ENCODE assay signal across 10 cellular contexts in the genomic region with DNA sequence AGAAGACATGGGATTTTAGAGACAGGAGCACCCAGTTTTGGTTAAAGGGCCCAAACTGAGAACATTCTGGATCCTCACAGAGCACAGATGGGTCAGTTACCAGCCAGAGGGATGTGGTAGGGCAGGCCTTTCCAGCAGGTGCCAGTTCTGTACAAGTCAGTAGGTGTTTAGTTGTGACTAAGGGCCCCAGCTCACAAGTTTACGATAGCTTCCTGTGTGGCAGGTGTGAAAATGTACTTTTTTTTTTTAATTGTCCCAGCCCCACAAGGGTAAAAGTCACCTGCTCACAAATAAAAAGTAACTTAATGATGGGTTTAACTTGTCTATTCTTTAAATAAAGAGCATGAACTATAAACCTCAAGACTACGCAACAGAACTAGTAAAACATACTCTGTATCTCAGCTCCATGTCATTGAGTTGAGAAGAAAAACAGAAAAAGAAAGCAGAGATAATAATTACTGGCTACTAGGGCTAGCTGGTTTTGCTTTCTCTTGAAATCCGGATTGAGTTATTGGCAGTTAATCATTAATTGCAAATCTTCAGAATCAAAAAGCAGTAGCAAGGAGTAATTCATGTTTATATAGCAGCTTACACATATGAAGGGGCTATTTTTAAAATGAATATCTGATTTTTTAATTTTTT. TPM values are rescaled to one million over a fixed set of nuclear protein-coding genes. Genes with fewer than 3 reads are reported as not detected.
DNase-seq lines count a peak whose midpoint lies in the region; ATAC-seq and TF ChIP-seq lines count a peak whose summit lies in the region.
"Had no signal": no experiment of that assay in that cellular context is flagged by ENCODE, and none has a peak within 500 bp of the region (broad histone marks: within the 10 kb centered on the region; RNA-seq: fewer than 3 reads in every experiment).

No MANE protein-coding gene starts in this region.

- TF ChIP-seq RAD21 in SK-N-SH (IDR thresholded peaks at IDR 0.05; ENCODE audit: low read length): no peak

- peak overlapping the region; percentile 13 for H3K4me3 Mint-ChIP-seq in activated CD8-positive, alpha-beta memory T cell treated with anti-CD3 and anti-CD28 coated beads, Interleukin-2, amount 10 ng/mL, durations not matched to agents 7 days and 5 days
- peak overlapping the region; percentile 25 for H3K4me3 Mint-ChIP-seq in T-helper 17 cell

- DNase-seq in activated CD8-positive, alpha-beta memory T cell treated with anti-CD3 and anti-CD28 coated beads, Interleukin-2, amount 10 ng/mL, durations not matched to agents 7 days and 5 days: peak; percentile 70
- DNase-seq in activated CD8-positive, alpha-beta memory T cell treated with anti-CD3 and anti-CD28 coated beads, Interleukin-2, amount 50 U/mL, for 4 hours: no peak
- no peak for DNase-seq in T-helper 17 cell
- DNase-seq in stimulated activated CD8-positive, alpha-beta memory T cell treated with anti-CD3 and anti-CD28 coated beads, Interleukin-4, amount 100 ng/mL, for 48 hours: peak; percentile 41
- DNase-seq in A673 (ENCODE audit: low spot score): no peak
- DNase-seq in SK-N-SH: no peak
- DNase-seq in DMS 273 (lab: John Stamatoyannopoulos, UW; ENCODE audit: unreplicated experiment): no peak
- DNase-seq: H9, NCI-H2227 treated with DMSO at 0.1 percent for 48 hours had no signal

- peaks cover 48% of the 10 kb centered on the region for H3K4me1 Mint-ChIP-seq in activated CD8-positive, alpha-beta memory T cell treated with anti-CD3 and anti-CD28 coated beads, Interleukin-2, amount 10 ng/mL, durations not matched to agents 7 days and 5 days
- H3K4me1 Mint-ChIP-seq in T-helper 17 cell: peaks cover 12% of the 10 kb centered on the region

- POLR2A ChIA-PET in A673 (lab: Charles Lee; ENCODE audit: low non-redundant PET) (no interaction called here), SK-N-SH (lab: Yijun Ruan, JAX) (no interaction called here)

- no peak overlapping the region for H3K4me2 ChIP-seq in SK-N-SH

- no peaks in the 10 kb centered on the region for H3K9me2 ChIP-seq in SK-N-SH

- H3K9me3 ChIP-seq in T-helper 17 cell (ENCODE audit: control insufficient read depth, low read length, poor library complexity, severe bottlenecking) (no peaks in the 10 kb centered on the region), A673 (ENCODE audit: low read depth, low read length, poor library complexity, severe bottlenecking) (no peaks in the 10 kb centered on the region), SK-N-SH (no peaks in the 10 kb centered on the region)

- intact Hi-C loops in A673 (cut with micrococcal nuclease; ENCODE audit: unreplicated experiment): no loop called here

- peaks cover 5% of the 10 kb centered on the region for H3F3A ChIP-seq in SK-N-SH (replicated peaks; ENCODE audit: insufficient read depth)

- no peak for TF ChIP-seq CTCF in A673 (conservative IDR thresholded peaks at IDR 0.05; ENCODE audit: low read depth, low read length)
- TF ChIP-seq CTCF in SK-N-SH (IDR thresholded peaks at IDR 0.05): no peak

- H4K20me1 ChIP-seq in SK-N-SH (ENCODE audit: insufficient read depth): no peaks in the 10 kb centered on the region

- no peaks in the 10 kb centered on the region for H3K27me3 Mint-ChIP-seq in activated CD8-positive, alpha-beta memory T cell treated with anti-CD3 and anti-CD28 coated beads, Interleukin-2, amount 10 ng/mL, durations not matched to agents 7 days and 5 days
- no peaks in the 10 kb centered on the region for H3K27me3 Mint-ChIP-seq in T-helper 17 cell

- 95% methylated on average over 3 of the region's 3 CpGs for WGBS in SK-N-SH (ENCODE audit: low lambda C conversion rate)

- peak; percentile 93 for ATAC-seq in activated CD8-positive, alpha-beta memory T cell treated with anti-CD3 and anti-CD28 coated beads, Interleukin-2, amount 10 ng/mL, durations not matched to agents 7 days and 5 days
- peak; percentile 80 for ATAC-seq in HG02763 (IDR thresholded peaks at IDR 0.05; ENCODE audit: unreplicated experiment)
- ATAC-seq in T-helper 17 cell: peak; percentile 73

- H3K27ac Mint-ChIP-seq in activated CD8-positive, alpha-beta memory T cell treated with anti-CD3 and anti-CD28 coated beads, Interleukin-2, amount 10 ng/mL, durations not matched to agents 7 days and 5 days: peak overlapping the region; percentile 86
- peak overlapping the region; percentile 79 for H3K27ac Mint-ChIP-seq in T-helper 17 cell

- H3K27ac ChIP-seq in A673 (ENCODE audit: low read depth, low read length, poor library complexity, severe bottlenecking) (no peak overlapping the region), SK-N-SH (ENCODE audit: low read depth in 2 of 2, low read length in 1 of 2) (no peak overlapping the region)

- no peak for TF ChIP-seq EP300 in SK-N-SH (IDR thresholded peaks at IDR 0.05; ENCODE audit: borderline replicate concordance in 1 of 2, low read depth in 1 of 2, low read length in 1 of 2)

- H2AFZ ChIP-seq in SK-N-SH (ENCODE audit: low read depth): no peak overlapping the region

- BruUV-seq in A673 (replicated peaks; lab: Mats Ljungman, UMichigan): no TSS peak

- CTCF ChIA-PET in activated CD8-positive, alpha-beta memory T cell treated with anti-CD3 and anti-CD28 coated beads, Interleukin-2, amount 10 ng/mL, durations not matched to agents 7 days and 5 days (lab: Charles Lee): interaction anchor here (1.3 to 2.0 kb wide), 3 partner anchors 9 to 76 kb away, joined by 4 to 10 read pairs (median 5); partner anchors contain the start of gene NFE2L3
- CTCF ChIA-PET in A673 (lab: Charles Lee): no interaction called here
- CTCF ChIA-PET in SK-N-SH (lab: Yijun Ruan, JAX): interaction anchor here (0.6 to 2.6 kb wide), 6 partner anchors 10 to 984 kb away, joined by 3 to 10 read pairs (median 4); no protein-coding TSS in a partner anchor

- peaks cover 39% of the 10 kb centered on the region for H3K36me3 Mint-ChIP-seq in activated CD8-positive, alpha-beta memory T cell treated with anti-CD3 and anti-CD28 coated beads, Interleukin-2, amount 10 ng/mL, durations not matched to agents 7 days and 5 days
- H3K36me3 Mint-ChIP-seq in T-helper 17 cell (ENCODE audit: low read depth): no peaks in the 10 kb centered on the region

- no peaks in the 10 kb centered on the region for H3K9me3 Mint-ChIP-seq in activated CD8-positive, alpha-beta memory T cell treated with anti-CD3 and anti-CD28 coated beads, Interleukin-2, amount 10 ng/mL, durations not matched to agents 7 days and 5 days (ENCODE audit: low read depth)

- no peaks in the 10 kb centered on the region for H3K4me1 ChIP-seq in A673 (ENCODE audit: insufficient read depth, low read length, poor library complexity, severe bottlenecking)
- H3K4me1 ChIP-seq in SK-N-SH (ENCODE audit: control insufficient read depth in 1 of 2, insufficient read depth in 2 of 2, low read depth in 1 of 2, low read length in 1 of 2): 0 out of 4 replicates have a peak, but pooled peaks cover 0 to 3% of the 10 kb centered on the region in 2 experiments

- peaks cover 33% of the 10 kb centered on the region for H3K79me2 ChIP-seq in SK-N-SH (ENCODE audit: insufficient read depth)

- no peaks in the 10 kb centered on the region for H3K36me3 ChIP-seq in A673 (ENCODE audit: insufficient read depth, low read length, poor library complexity, severe bottlenecking)
- H3K36me3 ChIP-seq in SK-N-SH (replicated peaks in 1 of 2; ENCODE audit: control insufficient read depth in 1 of 2, insufficient read depth in 2 of 2, low read length in 1 of 2): peaks cover 0 to 6% of the 10 kb centered on the region in 2 experiments

- no peak overlapping the region for H3K9ac ChIP-seq in SK-N-SH

- no peaks in the 10 kb centered on the region for H3K27me3 ChIP-seq in A673 (replicated peaks; ENCODE audit: insufficient read depth, low read depth, low read length, poor library complexity)
- H3K27me3 ChIP-seq in SK-N-SH (ENCODE audit: insufficient read depth): no peaks in the 10 kb centered on the region

- H3K4me3 ChIP-seq in A673 (ENCODE audit: low read depth, low read length, poor library complexity, severe bottlenecking): no peak overlapping the region
- no peak overlapping the region for H3K4me3 ChIP-seq in SK-N-SH (ENCODE audit: low read depth in 2 of 2, low read length in 1 of 2)

TF ChIP-seq in SK-N-SH, 30 proteins besides CTCF, POLR2A, EP300 and RAD21 (continues in another document):
- TF ChIP-seq, protein P1, sequence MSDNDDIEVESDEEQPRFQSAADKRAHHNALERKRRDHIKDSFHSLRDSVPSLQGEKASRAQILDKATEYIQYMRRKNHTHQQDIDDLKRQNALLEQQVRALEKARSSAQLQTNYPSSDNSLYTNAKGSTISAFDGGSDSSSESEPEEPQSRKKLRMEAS (IDR thresholded peaks at IDR 0.05; ENCODE audit: low read depth): no peak
- no peak for TF ChIP-seq FOSL2 (IDR thresholded peaks at IDR 0.05; ENCODE audit: borderline replicate concordance, low read depth)
- TF ChIP-seq, protein P2, sequence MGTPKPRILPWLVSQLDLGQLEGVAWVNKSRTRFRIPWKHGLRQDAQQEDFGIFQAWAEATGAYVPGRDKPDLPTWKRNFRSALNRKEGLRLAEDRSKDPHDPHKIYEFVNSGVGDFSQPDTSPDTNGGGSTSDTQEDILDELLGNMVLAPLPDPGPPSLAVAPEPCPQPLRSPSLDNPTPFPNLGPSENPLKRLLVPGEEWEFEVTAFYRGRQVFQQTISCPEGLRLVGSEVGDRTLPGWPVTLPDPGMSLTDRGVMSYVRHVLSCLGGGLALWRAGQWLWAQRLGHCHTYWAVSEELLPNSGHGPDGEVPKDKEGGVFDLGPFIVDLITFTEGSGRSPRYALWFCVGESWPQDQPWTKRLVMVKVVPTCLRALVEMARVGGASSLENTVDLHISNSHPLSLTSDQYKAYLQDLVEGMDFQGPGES (IDR thresholded peaks at IDR 0.05; ENCODE audit: low read depth, low read length): no peak

RNA-seq across cellular contexts. Expression of gene NFE2L3, which starts 15.4 kb away (rescaled TPM):
- 10 to 100 TPM; 20.1 to 44.4 TPM for total RNA-seq in activated CD8-positive, alpha-beta memory T cell treated with anti-CD3 and anti-CD28 coated beads, Interleukin-2, amount 10 ng/mL, durations not matched to agents 7 days and 5 days
- total RNA-seq in T-helper 17 cell (1 to 10 TPM; 3.9 to 4.3 TPM), A673 (2021) (8.5 and 8.6 TPM in 2 replicates)
- polyA plus RNA-seq in SK-N-SH (2012; rRNA removed): 36.1 and 50.8 TPM in 2 replicates
- 50.3 and 55.0 TPM in 2 replicates for polyA plus RNA-seq in SK-N-SH (2012; cell fraction: cytosol; rRNA removed)
- polyA plus RNA-seq in SK-N-SH (2012; cell fraction: nucleus; rRNA removed): 20.3 and 41.3 TPM in 2 replicates

RNA-seq across cellular contexts. Expression of gene HNRNPA2B1, which starts 33.1 kb away (rescaled TPM):
- 100 to 1,000 TPM; 768 to 857 TPM for total RNA-seq in activated CD8-positive, alpha-beta memory T cell treated with anti-CD3 and anti-CD28 coated beads, Interleukin-2, amount 10 ng/mL, durations not matched to agents 7 days and 5 days
- total RNA-seq in T-helper 17 cell (100 to 1,000 TPM; 392 to 399 TPM), A673 (2021) (1,150 and 1,229 TPM in 2 replicates)
- 459 and 483 TPM in 2 replicates for polyA plus RNA-seq in SK-N-SH (2012; rRNA removed)
- 594 and 844 TPM in 2 replicates for polyA plus RNA-seq in SK-N-SH (2012; cell fraction: cytosol; rRNA removed)
- polyA plus RNA-seq in SK-N-SH (2012; cell fraction: nucleus; rRNA removed): 318 and 483 TPM in 2 replicates

RNA-seq across cellular contexts. Expression of gene CBX3, which starts 34.1 kb away (rescaled TPM):
- 100 to 1,000 TPM; 235 to 279 TPM for total RNA-seq in activated CD8-positive, alpha-beta memory T cell treated with anti-CD3 and anti-CD28 coated beads, Interleukin-2, amount 10 ng/mL, durations not matched to agents 7 days and 5 days
- total RNA-seq in T-helper 17 cell (100 to 1,000 TPM in 1 of 2 donors, 10 to 100 TPM in 1; 98.3 to 102 TPM), A673 (2021) (228 TPM in 2 replicates)
- 97.0 and 119 TPM in 2 replicates for polyA plus RNA-seq in SK-N-SH (2012; rRNA removed)
- polyA plus RNA-seq in SK-N-SH (2012; cell fraction: cytosol; rRNA removed): 154 and 237 TPM in 2 replicates
- 109 and 121 TPM in 2 replicates for polyA plus RNA-seq in SK-N-SH (2012; cell fraction: nucleus; rRNA removed)

Comparison
In these comparisons a context has a peak if more than half of its experiments do, and no peak if none do; other contexts are left out.
1. DNase-seq: peak in activated CD8-positive, alpha-beta memory T cell treated with anti-CD3 and anti-CD28 coated beads, Interleukin-2, amount 10 ng/mL, durations not matched to agents 7 days and 5 days (single experiment) and stimulated activated CD8-positive, alpha-beta memory T cell treated with anti-CD3 and anti-CD28 coated beads, Interleukin-4, amount 100 ng/mL, for 48 hours (single experiment); none in activated CD8-positive, alpha-beta memory T cell treated with anti-CD3 and anti-CD28 coated beads, Interleukin-2, amount 50 U/mL, for 4 hours (single experiment), T-helper 17 cell (0 of 3), A673 (single experiment), SK-N-SH (single experiment) and DMS 273 (single experiment).
2. Peak in every context shown above with its lines, with median percentiles within 50 percentile points of each other: ATAC-seq.